ENCODE assay signal across 21 cellular contexts in genomic region chr3:143137637-143138036, GRCh38. TPM values are rescaled to one million over a fixed set of nuclear protein-coding genes. Genes with fewer than 3 reads are reported as not detected.
DNase-seq lines count a peak whose midpoint lies in the region; ATAC-seq, FAIRE-seq and TF ChIP-seq lines count a peak whose summit lies in the region.
"Had no signal": no experiment of that assay in that cellular context is flagged by ENCODE, and none has a peak within 500 bp of the region (broad histone marks: within the 10 kb centered on the region; RNA-seq: fewer than 3 reads in every experiment).

No MANE protein-coding gene starts in this region.

- POLR2A ChIA-PET in activated CD4-positive, alpha-beta T cell treated with anti-CD3 and anti-CD28 coated beads for 36 hours (lab: Charles Lee): no interaction called here
- POLR2A ChIA-PET in K562 (lab: Yijun Ruan, JAX): interaction anchor here (0.6 kb wide), 1 partner anchor 40 kb away, joined by 3 read pairs; no protein-coding TSS in a partner anchor

- CTCF ChIA-PET in activated CD4-positive, alpha-beta T cell treated with anti-CD3 and anti-CD28 coated beads for 36 hours (lab: Charles Lee): interaction anchor here (0.7 kb wide), 2 partner anchors 13 to 423 kb away, joined by 3 to 4 read pairs; no protein-coding TSS in a partner anchor
- CTCF ChIA-PET in K562 (lab: Yijun Ruan, JAX; ENCODE audit: low intra/inter-chr PET ratio): no interaction called here

- H3K27ac Mint-ChIP-seq in activated CD4-positive, alpha-beta T cell treated with anti-CD3 and anti-CD28 coated beads for 36 hours: no peak overlapping the region
- H3K27ac Mint-ChIP-seq in natural killer cell treated with Interleukin-12 subunit alpha and Interleukin-12 subunit beta and Interleukin-15 and Interleukin-18, amount 100 ng/mL, for 72 hours: no peak overlapping the region
- H3K27ac Mint-ChIP-seq in activated T-cell treated with anti-CD3 and anti-CD28 coated beads, Interleukin-2, amount 50 U/mL, for 72 hours: no peak overlapping the region
- H3K27ac Mint-ChIP-seq: B cell; CD4-positive, alpha-beta T cell; CD8-positive, alpha-beta T cell had no signal

- H3K36me3 ChIP-seq in K562 (ENCODE audit: control insufficient read depth, insufficient read depth, low read length): no peaks in the 10 kb centered on the region
- H3K36me3 ChIP-seq: BLaER1 treated with 17β-estradiol and CSF1 and Interleukin-3, amounts not matched to agents 10 nM and 100 nM had no signal

- H3K27ac ChIP-seq in K562 (ENCODE audit: extremely low read depth, low read depth, low read length): no peak overlapping the region
- H3K27ac ChIP-seq: 22Rv1; A549; BLaER1 treated with 17β-estradiol and CSF1 and Interleukin-3, amounts not matched to agents 10 nM and 100 nM; C4-2B had no signal

- no peaks in the 10 kb centered on the region for H3K79me2 ChIP-seq in K562 (ENCODE audit: control insufficient read depth, insufficient read depth, low read length)

- no peak for TF ChIP-seq RAD21 in K562 (CRISPR knock-in tag; conservative IDR thresholded peaks at IDR 0.05 in 1 of 2, IDR thresholded peaks at IDR 0.05 in 1 of 2)

- H3K9me3 ChIP-seq in K562 (replicated peaks; ENCODE audit: control insufficient read depth, insufficient read depth, low read depth, low read length): no peaks in the 10 kb centered on the region
- H3K9me3 ChIP-seq: A549; BLaER1 treated with 17β-estradiol and CSF1 and Interleukin-3, amounts not matched to agents 10 nM and 100 nM; Caco-2 had no signal

- TF ChIP-seq EP300 in K562 (IDR thresholded peaks at IDR 0.05; ENCODE audit: low read length): no peak

- no peaks in the 10 kb centered on the region for H3K36me3 Mint-ChIP-seq in activated CD4-positive, alpha-beta T cell treated with anti-CD3 and anti-CD28 coated beads for 36 hours (ENCODE audit: low read depth)
- H3K36me3 Mint-ChIP-seq in natural killer cell treated with Interleukin-12 subunit alpha and Interleukin-12 subunit beta and Interleukin-15 and Interleukin-18, amount 100 ng/mL, for 72 hours: no peaks in the 10 kb centered on the region
- H3K36me3 Mint-ChIP-seq in activated T-cell treated with anti-CD3 and anti-CD28 coated beads, Interleukin-2, amount 50 U/mL, for 72 hours (ENCODE audit: insufficient read depth in 2 of 2): no peaks in the 10 kb centered on the region
- H3K36me3 Mint-ChIP-seq: CD8-positive, alpha-beta T cell had no signal

- no peaks in the 10 kb centered on the region for H3K9me1 ChIP-seq in K562 (ENCODE audit: control insufficient read depth, insufficient read depth, low read length)

- H3K4me2 ChIP-seq in K562 (ENCODE audit: insufficient read depth, low read length): no peak overlapping the region
- H3K4me2 ChIP-seq: A549; BLaER1 treated with 17β-estradiol and CSF1 and Interleukin-3, amounts not matched to agents 10 nM and 100 nM had no signal

- intact Hi-C loops in activated CD4-positive, alpha-beta T cell treated with anti-CD3 and anti-CD28 coated beads for 36 hours (cut with DNase I, micrococcal nuclease): no loop called here
- intact Hi-C loops in K562 (cut with micrococcal nuclease): no loop called here

- no peak for TF ChIP-seq CTCF in K562 (IDR thresholded peaks at IDR 0.05 in 2 of 3, conservative IDR thresholded peaks at IDR 0.05 in 1 of 3; ENCODE audit: insufficient read depth in 2 of 3, low read depth in 1 of 3, low read length in 3 of 3)

- in situ Hi-C loops in K562 (cut with MboI): no loop called here

- no peak overlapping the region for H3K9ac ChIP-seq in K562 (ENCODE audit: insufficient read depth in 1 of 2, low read depth in 2 of 2, low read length in 2 of 2)
- H3K9ac ChIP-seq: BLaER1 treated with 17β-estradiol and CSF1 and Interleukin-3, amounts not matched to agents 10 nM and 100 nM had no signal

- 67% methylated on average over 1 of the region's 1 CpG for WGBS in K562 (ENCODE audit: insufficient coverage, low coverage, missing lambda C conversion rate)

- peaks cover 10% of the 10 kb centered on the region for H3K4me1 Mint-ChIP-seq in activated CD4-positive, alpha-beta T cell treated with anti-CD3 and anti-CD28 coated beads for 36 hours
- peaks cover 14 to 15% of the 10 kb centered on the region in 2 donors for H3K4me1 Mint-ChIP-seq in natural killer cell treated with Interleukin-12 subunit alpha and Interleukin-12 subunit beta and Interleukin-15 and Interleukin-18, amount 100 ng/mL, for 72 hours (ENCODE audit: low read depth in 2 of 2)
- peaks cover 5% of the 10 kb centered on the region for H3K4me1 Mint-ChIP-seq in activated T-cell treated with anti-CD3 and anti-CD28 coated beads, Interleukin-2, amount 50 U/mL, for 72 hours (ENCODE audit: low read depth)
- H3K4me1 Mint-ChIP-seq: B cell had no signal

- no peak overlapping the region for H3K4me3 ChIP-seq in K562
- H3K4me3 ChIP-seq: A549; BLaER1 treated with 17β-estradiol and CSF1 and Interleukin-3, amounts not matched to agents 10 nM and 100 nM had no signal

- no TSS peak for BruUV-seq in K562 (replicated peaks; lab: Mats Ljungman, UMichigan)

- FAIRE-seq in K562 (lab: Jason Lieb, UNC): no peak
- FAIRE-seq: A549, D721Med, GM12891, GM19239 had no signal

- no peak overlapping the region for H3K4me3 Mint-ChIP-seq in activated CD4-positive, alpha-beta T cell treated with anti-CD3 and anti-CD28 coated beads for 36 hours
- no peak overlapping the region for H3K4me3 Mint-ChIP-seq in natural killer cell treated with Interleukin-12 subunit alpha and Interleukin-12 subunit beta and Interleukin-15 and Interleukin-18, amount 100 ng/mL, for 72 hours
- no peak overlapping the region for H3K4me3 Mint-ChIP-seq in activated T-cell treated with anti-CD3 and anti-CD28 coated beads, Interleukin-2, amount 50 U/mL, for 72 hours
- H3K4me3 Mint-ChIP-seq: B cell; CD4-positive, alpha-beta T cell; CD8-positive, alpha-beta T cell had no signal

- H2AFZ ChIP-seq in K562 (ENCODE audit: low read depth, low read length): no peak overlapping the region

- no peak for TF ChIP-seq POLR2A in K562 (conservative IDR thresholded peaks at IDR 0.05)

- no peaks in the 10 kb centered on the region for H4K20me1 ChIP-seq in K562 (replicated peaks; ENCODE audit: control insufficient read depth, insufficient read depth, low read length)
- H4K20me1 ChIP-seq: BLaER1 treated with 17β-estradiol and CSF1 and Interleukin-3, amounts not matched to agents 10 nM and 100 nM had no signal

- DNase-seq in activated CD4-positive, alpha-beta T cell treated with anti-CD3 and anti-CD28 coated beads for 36 hours: no peak
- no peak for DNase-seq in activated CD4-positive, alpha-beta T cell treated with anti-CD3 and anti-CD28 coated beads for 4 hours
- DNase-seq in K562 (ENCODE audit: extremely low read depth in 1 of 4, low spot score in 3 of 4): no peak
- DNase-seq in natural killer cell treated with Interleukin-12 subunit alpha and Interleukin-12 subunit beta and Interleukin-15 and Interleukin-18, amount 100 ng/mL, for 72 hours (ENCODE audit: low spot score): no peak
- no peak for DNase-seq in EL
- DNase-seq in activated T-cell treated with anti-CD3 and anti-CD28 coated beads, Interleukin-2, amount 50 U/mL, for 72 hours: no peak
- DNase-seq: AML-193; Caco-2; Calu3; CD4-positive, alpha-beta T cell; CD8-positive, alpha-beta T cell; DMS79 treated with DMSO at 0.1 percent for 48 hours; GDM1 had no signal

- H3K27me3 Mint-ChIP-seq in activated CD4-positive, alpha-beta T cell treated with anti-CD3 and anti-CD28 coated beads for 36 hours: no peaks in the 10 kb centered on the region
- H3K27me3 Mint-ChIP-seq in natural killer cell treated with Interleukin-12 subunit alpha and Interleukin-12 subunit beta and Interleukin-15 and Interleukin-18, amount 100 ng/mL, for 72 hours: no peaks in the 10 kb centered on the region
- H3K27me3 Mint-ChIP-seq in activated T-cell treated with anti-CD3 and anti-CD28 coated beads, Interleukin-2, amount 50 U/mL, for 72 hours (ENCODE audit: low read depth): no peaks in the 10 kb centered on the region
- H3K27me3 Mint-ChIP-seq: B cell; CD4-positive, alpha-beta T cell had no signal

- peaks cover 3 to 14% of the 10 kb centered on the region in 2 experiments for H3K4me1 ChIP-seq in K562 (replicated peaks in 1 of 2; ENCODE audit: control insufficient read depth in 2 of 2, insufficient read depth in 2 of 2, low read length in 2 of 2)
- H3K4me1 ChIP-seq: Caco-2 had no signal

- no peaks in the 10 kb centered on the region for H3K27me3 ChIP-seq in K562 (ENCODE audit: control insufficient read depth in 2 of 2, insufficient read depth in 2 of 2, low read length in 2 of 2)
- H3K27me3 ChIP-seq: BLaER1 treated with 17β-estradiol and CSF1 and Interleukin-3, amounts not matched to agents 10 nM and 100 nM had no signal

- H3K9me3 Mint-ChIP-seq in activated CD4-positive, alpha-beta T cell treated with anti-CD3 and anti-CD28 coated beads for 36 hours (ENCODE audit: low read depth): no peaks in the 10 kb centered on the region
- H3K9me3 Mint-ChIP-seq in natural killer cell treated with Interleukin-12 subunit alpha and Interleukin-12 subunit beta and Interleukin-15 and Interleukin-18, amount 100 ng/mL, for 72 hours: peaks cover 3% of the 10 kb centered on the region
- peaks cover 0 to 2% of the 10 kb centered on the region in 2 donors for H3K9me3 Mint-ChIP-seq in activated T-cell treated with anti-CD3 and anti-CD28 coated beads, Interleukin-2, amount 50 U/mL, for 72 hours
- H3K9me3 Mint-ChIP-seq: CD4-positive, alpha-beta T cell; CD8-positive, alpha-beta T cell had no signal

- peak; percentile 53 for ATAC-seq in activated CD4-positive, alpha-beta T cell treated with anti-CD3 and anti-CD28 coated beads for 36 hours
- peak; percentile 50; the same call in 2 of the 3 replicates for ATAC-seq in K562
- peak; percentile 49 to 61 for ATAC-seq in natural killer cell treated with Interleukin-12 subunit alpha and Interleukin-12 subunit beta and Interleukin-15 and Interleukin-18, amount 100 ng/mL, for 72 hours
- ATAC-seq in activated T-cell treated with anti-CD3 and anti-CD28 coated beads, Interleukin-2, amount 50 U/mL, for 72 hours (replicated peaks in 1 of 2): no peak
- ATAC-seq: A549; CD8-positive, alpha-beta T cell had no signal

RNA-seq across cellular contexts. Expression of gene CHST2, which starts 18.1 kb away (rescaled TPM):
- 1 to 10 TPM; 5.1 to 6.8 TPM for total RNA-seq in activated CD4-positive, alpha-beta T cell treated with anti-CD3 and anti-CD28 coated beads for 36 hours
- 15.4 and 34.1 TPM in 2 replicates for total RNA-seq in K562 (2011; cell fraction: chromatin; rRNA removed; ENCODE audit: low replicate concordance)
- total RNA-seq in K562 (2011; cell fraction: nucleolus; rRNA removed): 40.4 and 52.0 TPM in 2 replicates
- total RNA-seq in K562 (2011; cell fraction: nucleoplasm; rRNA removed): 27.5 and 32.1 TPM in 2 replicates
- total RNA-seq in K562 (2014; rRNA removed) (27.3 and 28.5 TPM in 2 replicates), K562 (2014; rRNA removed; fragmentation: Illumina TruSeq; extraction: Trizol) (10.6 and 10.7 TPM in 2 replicates), K562 (2015; rRNA removed; fragmentation: Illumina TruSeq; extraction: Trizol) (13.9 and 14.7 TPM in 2 replicates), K562 (2021) (55.1 and 60.3 TPM in 2 replicates)
- polyA plus RNA-seq in K562 (2011; rRNA removed) (8.0 and 13.7 TPM in 2 replicates), K562 (2014; fragmentation: Illumina TruSeq; extraction: Trizol) (16.5 and 19.2 TPM in 2 replicates), K562 (2014; fragmentation: Nextera tagmentation; extraction: Ambion mirVana) (1 to 10 TPM; 3.4 to 3.7 TPM), K562 (2014; rRNA removed) (32.6 and 36.4 TPM in 2 replicates)
- polyA plus RNA-seq in K562 (2011; cell fraction: cytosol; rRNA removed): 10.9 and 33.4 TPM in 2 replicates
- polyA plus RNA-seq in K562 (2011; cell fraction: nucleus; rRNA removed): 19.2 and 52.4 TPM in 2 replicates
- 25.3 and 34.2 TPM in 2 replicates for polyA plus RNA-seq in K562 (2012)
- polyA minus RNA-seq in K562 (2011; rRNA and poly(A)+ RNA removed): 4.3 and 8.8 TPM in 2 replicates
- 17.7 and 18.6 TPM in 2 replicates for polyA minus RNA-seq in K562 (2011; cell fraction: cytosol; rRNA and poly(A)+ RNA removed)
- polyA minus RNA-seq in K562 (2011; cell fraction: nucleus; rRNA and poly(A)+ RNA removed): 21.2 and 23.4 TPM in 2 replicates
- total RNA-seq in natural killer cell treated with Interleukin-12 subunit alpha and Interleukin-12 subunit beta and Interleukin-15 and Interleukin-18, amount 100 ng/mL, for 72 hours: 10 to 100 TPM; 16.3 to 26.9 TPM
- total RNA-seq in activated T-cell treated with anti-CD3 and anti-CD28 coated beads, Interleukin-2, amount 50 U/mL, for 72 hours: 1 to 10 TPM; 5.3 to 5.6 TPM
- total RNA-seq: Caco-2 had no signal

Comparison
In these comparisons a context has a peak if more than half of its experiments do, and no peak if none do; other contexts are left out.
1. ATAC-seq: peak in activated CD4-positive, alpha-beta T cell treated with anti-CD3 and anti-CD28 coated beads for 36 hours (single experiment), K562 (single experiment) and natural killer cell treated with Interleukin-12 subunit alpha and Interleukin-12 subunit beta and Interleukin-15 and Interleukin-18, amount 100 ng/mL, for 72 hours (2 of 2); none in activated T-cell treated with anti-CD3 and anti-CD28 coated beads, Interleukin-2, amount 50 U/mL, for 72 hours (0 of 2).